In genomic region chr17:78735832-78736525, GRCh38 we compare ENCODE assay signal across 8 cellular contexts. TPM values are rescaled to one million over a fixed set of nuclear protein-coding genes. Genes with fewer than 3 reads are reported as not detected.
A peak's percentile ranks its signal among the peaks of the same experiment; 100 is the strongest.
DNase-seq lines count a peak whose midpoint lies in the region; ATAC-seq and TF ChIP-seq lines count a peak whose summit lies in the region.

No MANE protein-coding gene starts in this region.

- DNase-seq in cardiac muscle cell (ENCODE audit: low read depth in 1 of 2, low spot score in 1 of 2) (no peak), Right ventricle myocardium inferior (ENCODE audit: missing footprints) (no peak), Peyer's patch (peak in 1 of 3 donors; percentile 73), epithelial cell of prostate (ENCODE audit: low read depth, low spot score) (peak; percentile 87), skeletal muscle cell (ENCODE audit: low read depth) (no peak), amygdala (lab: John Stamatoyannopoulos, UW) (no peak), pons (ENCODE audit: low spot score) (no peak)

- ATAC-seq in Right ventricle myocardium inferior = no peak
- ATAC-seq in HG03521 (IDR thresholded peaks at IDR 0.05; ENCODE audit: unreplicated experiment) = no peak

- no peaks in the 10 kb centered on the region for H3K27me3 ChIP-seq in cardiac muscle cell
- H3K27me3 ChIP-seq in Peyer's patch = no peaks in the 10 kb centered on the region

- TF ChIP-seq CTCF in cardiac muscle cell (IDR thresholded peaks at IDR 0.05; ENCODE audit: low read depth, low read length) (no peak), Peyer's patch (IDR thresholded peaks at IDR 0.05) (no peak)

- no peak overlapping the region for H3K4me3 ChIP-seq in cardiac muscle cell
- peak overlapping the region; percentile 38 to 62 (median 49) for H3K4me3 ChIP-seq in Peyer's patch
- peak overlapping the region; percentile 41 for H3K4me3 ChIP-seq in skeletal muscle cell (ENCODE audit: low read depth, low read length)

- H3K4me1 ChIP-seq in cardiac muscle cell (ENCODE audit: low read depth) = peaks cover 37% of the 10 kb centered on the region
- peaks cover 0 to 64% (median 18%) of the 10 kb centered on the region in 4 donors for H3K4me1 ChIP-seq in Peyer's patch

- intact Hi-C loops in Right ventricle myocardium inferior (cut with DNase I) = loop anchor here (5.0 to 10.0 kb wide), 2 partner anchors 49 to 106 kb away; partner anchors contain the start of genes CYTH1 and USP36

- peak; percentile 89 to 93 for TF ChIP-seq POLR2A in Peyer's patch (IDR thresholded peaks at IDR 0.05)

- H3K27ac ChIP-seq in cardiac muscle cell = peak overlapping the region; percentile 51
- H3K27ac ChIP-seq in Peyer's patch = peak overlapping the region; percentile 77 to 92 (median 83)
- H3K27ac ChIP-seq in epithelial cell of prostate = peak overlapping the region; percentile 99

- H3K36me3 ChIP-seq in cardiac muscle cell (no peaks in the 10 kb centered on the region), Peyer's patch (no peaks in the 10 kb centered on the region)

- H3K9me3 ChIP-seq in cardiac muscle cell (ENCODE audit: low read depth) (no peaks in the 10 kb centered on the region), Peyer's patch (no peaks in the 10 kb centered on the region)

RNA-seq across cellular contexts. Expression of gene CYTH1, which starts 46.1 kb away (rescaled TPM):
- total RNA-seq in cardiac muscle cell (25.2 and 39.6 TPM in 2 replicates), Right ventricle myocardium inferior (34.0 TPM), Peyer's patch (100 to 1,000 TPM in 2 of 4 donors, 10 to 100 TPM in 2; 88.3 to 262 (median 109) TPM)
- 21.9 and 36.4 TPM in 2 replicates for polyA plus RNA-seq in cardiac muscle cell
